Comparison of ENCODE assay signal across 1 cellular context in genomic region chr20:31722388-31723281, GRCh38.
TF ChIP-seq lines count a peak whose summit lies in the region.

BCL2L1 (minus strand) TSS chr20:31722868; CDS start chr20:31722218, 650 bp downstream.

TF ChIP-seq in HepG2, 621 proteins besides CTCF, POLR2A, EP300 and RAD21 (continued from another document and continues in another):
- TF ChIP-seq MXD3 (CRISPR knock-in tag; IDR thresholded peaks at IDR 0.05) (peak; percentile 64), KLF11 (CRISPR knock-in tag; IDR thresholded peaks at IDR 0.05) (no peak; the same call in 1 of the 2 replicates), SP1 (IDR thresholded peaks at IDR 0.05) (no peak), SP1 (CRISPR knock-in tag; IDR thresholded peaks at IDR 0.05) (peak; percentile 75), CENPT (CRISPR knock-in tag; IDR thresholded peaks at IDR 0.05; ENCODE audit: low read depth) (peak; percentile 57; the same call in 1 of the 2 replicates), ZNF281 (CRISPR knock-in tag; IDR thresholded peaks at IDR 0.05; ENCODE audit: borderline replicate concordance) (peak; percentile 87; the same call in 1 of the 2 replicates), ZFP36 (IDR thresholded peaks at IDR 0.05; ENCODE audit: borderline replicate concordance, low read depth, low read length, partially characterized antibody) (peak; percentile 9), ZNF577 (CRISPR knock-in tag; IDR thresholded peaks at IDR 0.05; ENCODE audit: borderline replicate concordance, low read depth) (peak; percentile 64; the same call in 1 of the 2 replicates), MIER2 (CRISPR knock-in tag; IDR thresholded peaks at IDR 0.05) (peak; percentile 12; the same call in 1 of the 2 replicates), ATF4 (CRISPR knock-in tag; IDR thresholded peaks at IDR 0.05) (peak in 1 of 2 experiments; percentile 62; a peak in 2 of 4 replicates), ZNF234 (CRISPR knock-in tag; conservative IDR thresholded peaks at IDR 0.05) (peak; percentile 56; the same call in 1 of the 2 replicates), PAF1 (CRISPR knock-in tag; IDR thresholded peaks at IDR 0.05) (0 out of 2 replicates have a peak, but pooled peaks have one; percentile 25), PLSCR1 (CRISPR knock-in tag; IDR thresholded peaks at IDR 0.05; ENCODE audit: borderline replicate concordance) (no peak), ZNF451 (CRISPR knock-in tag; IDR thresholded peaks at IDR 0.05) (peak; percentile 68), RXRB (CRISPR knock-in tag; IDR thresholded peaks at IDR 0.05; ENCODE audit: borderline replicate concordance) (peak; percentile 35; the same call in 1 of the 2 replicates), U2AF2 (IDR thresholded peaks at IDR 0.05; ENCODE audit: low read depth, low read length) (no peak; the same call in 1 of the 2 replicates), RNF2 (conservative IDR thresholded peaks at IDR 0.05; ENCODE audit: low read depth) (no peak), ZNF275 (CRISPR knock-in tag; IDR thresholded peaks at IDR 0.05; ENCODE audit: borderline replicate concordance) (no peak), HBP1 (CRISPR knock-in tag; IDR thresholded peaks at IDR 0.05; ENCODE audit: low read depth) (no peak), ZNF543 (CRISPR knock-in tag; IDR thresholded peaks at IDR 0.05) (peak; percentile 95), SNAI1 (CRISPR knock-in tag; IDR thresholded peaks at IDR 0.05; ENCODE audit: borderline replicate concordance) (0 out of 2 replicates have a peak, but pooled peaks have one; percentile 9), ZNF225 (CRISPR knock-in tag; IDR thresholded peaks at IDR 0.05) (peak; percentile 76), E2F1 (CRISPR knock-in tag; IDR thresholded peaks at IDR 0.05) (no peak), HNRNPLL (IDR thresholded peaks at IDR 0.05; ENCODE audit: low read depth, low read length, poor library complexity, severe bottlenecking) (peak; percentile 46), ZNF34 (CRISPR knock-in tag; IDR thresholded peaks at IDR 0.05; ENCODE audit: borderline replicate concordance) (peak; percentile 14; the same call in 1 of the 2 replicates), TARDBP (CRISPR knock-in tag; IDR thresholded peaks at IDR 0.05) (no peak), ZBTB1 (CRISPR knock-in tag; IDR thresholded peaks at IDR 0.05; ENCODE audit: borderline replicate concordance) (peak; percentile 24; the same call in 1 of the 2 replicates), ZNF766 (CRISPR knock-in tag; IDR thresholded peaks at IDR 0.05; ENCODE audit: borderline replicate concordance) (no peak; the same call in 1 of the 2 replicates), ZNF260 (CRISPR knock-in tag; IDR thresholded peaks at IDR 0.05; ENCODE audit: borderline replicate concordance, low read depth) (no peak), KLF9 (CRISPR knock-in tag; IDR thresholded peaks at IDR 0.05; ENCODE audit: low read depth) (no peak), ZNF609 (CRISPR knock-in tag; IDR thresholded peaks at IDR 0.05; ENCODE audit: borderline replicate concordance) (peak; percentile 35), NFKBIZ (CRISPR knock-in tag; IDR thresholded peaks at IDR 0.05) (no peak; the same call in 1 of the 2 replicates), SMC3 (IDR thresholded peaks at IDR 0.05; ENCODE audit: low read length) (peak; percentile 80), THRA (CRISPR knock-in tag; IDR thresholded peaks at IDR 0.05; ENCODE audit: borderline replicate concordance) (peak; percentile 77; the same call in 1 of the 2 replicates), ELF3 (CRISPR knock-in tag; IDR thresholded peaks at IDR 0.05) (no peak; the same call in 1 of the 2 replicates), ZNF784 (CRISPR knock-in tag; IDR thresholded peaks at IDR 0.05; ENCODE audit: borderline replicate concordance) (no peak; the same call in 1 of the 2 replicates), ZNF230 (CRISPR knock-in tag; IDR thresholded peaks at IDR 0.05) (0 out of 2 replicates have a peak, but pooled peaks have one; percentile 58), ZNF780A (CRISPR knock-in tag; IDR thresholded peaks at IDR 0.05) (peak; percentile 80), CCDC6 (CRISPR knock-in tag; IDR thresholded peaks at IDR 0.05) (no peak), ZNF101 (CRISPR knock-in tag; IDR thresholded peaks at IDR 0.05; ENCODE audit: borderline replicate concordance, low read depth) (0 out of 2 replicates have a peak, but pooled peaks have one; percentile 32), CAMTA2 (CRISPR knock-in tag; IDR thresholded peaks at IDR 0.05; ENCODE audit: borderline replicate concordance) (no peak), SPEN (CRISPR knock-in tag; IDR thresholded peaks at IDR 0.05; ENCODE audit: low read depth) (no peak), SIX4 (CRISPR knock-in tag; IDR thresholded peaks at IDR 0.05) (peak; percentile 47; the same call in 1 of the 2 replicates), RORA (CRISPR knock-in tag; IDR thresholded peaks at IDR 0.05) (no peak), POGK (CRISPR knock-in tag; conservative IDR thresholded peaks at IDR 0.05) (0 out of 2 replicates have a peak, but pooled peaks have one; percentile 30)
